ENCODE assay signal across 8 cellular contexts in the genomic region with DNA sequence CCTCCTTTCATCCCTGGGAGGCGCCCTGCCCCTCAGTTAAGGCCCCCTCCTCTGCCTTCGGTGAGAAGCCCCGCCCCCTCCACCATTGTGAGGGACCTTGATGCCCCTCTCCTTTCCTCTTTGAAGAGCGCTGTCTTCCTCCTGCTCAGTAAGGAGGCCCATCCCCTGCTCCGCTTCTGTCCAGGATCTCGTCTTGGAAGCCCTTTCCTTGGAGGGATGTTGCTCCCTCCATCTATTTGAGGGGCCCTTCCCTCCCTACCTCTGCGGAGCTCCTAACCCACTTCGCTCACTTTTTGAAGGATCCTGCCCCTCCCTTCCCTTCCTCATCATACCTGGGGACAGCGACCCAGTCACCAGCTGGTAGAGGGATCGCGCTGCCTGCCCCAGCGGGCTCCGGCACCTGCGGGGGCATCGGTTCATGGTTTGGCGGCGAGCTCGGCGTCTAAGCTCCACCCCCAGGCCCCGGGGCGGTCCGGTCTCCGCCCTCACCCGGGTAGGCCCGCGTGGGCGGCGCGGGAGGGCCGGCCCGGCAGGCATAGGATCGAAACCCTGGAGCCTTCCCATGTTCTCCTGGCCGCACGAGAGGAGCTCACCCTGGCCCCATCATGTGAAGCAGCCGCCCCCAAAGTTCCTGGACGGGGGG. TPM values are rescaled to one million over a fixed set of nuclear protein-coding genes. Genes with fewer than 3 reads are reported as not detected.
DNase-seq lines count a peak whose midpoint lies in the region; ATAC-seq, FAIRE-seq and TF ChIP-seq lines count a peak whose summit lies in the region.

No MANE protein-coding gene starts in this region.

- no peak for TF ChIP-seq POLR2A in HepG2 (IDR thresholded peaks at IDR 0.05; ENCODE audit: insufficient read depth in 1 of 2, low read depth in 2 of 2, low read length in 2 of 2)

- ATAC-seq in HepG2 (peak; percentile 6; the same call in 1 of the 3 replicates), GM21786 (IDR thresholded peaks at IDR 0.05; ENCODE audit: unreplicated experiment) (no peak), HG03571 (IDR thresholded peaks at IDR 0.05; ENCODE audit: unreplicated experiment) (no peak)

- no peaks in the 10 kb centered on the region for H3K36me3 ChIP-seq in HepG2 (replicated peaks in 1 of 2; ENCODE audit: control insufficient read depth in 1 of 2, insufficient read depth in 2 of 2, low read length in 2 of 2)

- TF ChIP-seq RAD21 in HepG2 (CRISPR knock-in tag; IDR thresholded peaks at IDR 0.05) = no peak

- peaks cover 16% of the 10 kb centered on the region; the same call in 1 of the 2 replicates for H4K20me1 ChIP-seq in HepG2 (ENCODE audit: insufficient read depth, low read length)

- no peaks in the 10 kb centered on the region for H3K9me3 ChIP-seq in HepG2 (ENCODE audit: low read length)

- no peak for FAIRE-seq in HepG2 (lab: Jason Lieb, UNC)

- TF ChIP-seq CTCF in AG09309 (IDR thresholded peaks at IDR 0.05; ENCODE audit: control insufficient read depth, insufficient read depth, low read depth, low read length, missing control alignments) (no peak), HFF-Myc (IDR thresholded peaks at IDR 0.05; ENCODE audit: low read depth, low read length, missing control alignments) (no peak), coronary artery (IDR thresholded peaks at IDR 0.05) (no peak), HepG2 (CRISPR knock-in tag; IDR thresholded peaks at IDR 0.05) (no peak)

- H3K27me3 ChIP-seq in HepG2 (ENCODE audit: control insufficient read depth in 1 of 2, insufficient read depth in 2 of 2, low read length in 2 of 2) = no peaks in the 10 kb centered on the region

- no peak for DNase-seq in AG09309 (ENCODE audit: low read depth)
- DNase-seq in HFF-Myc (ENCODE audit: extremely low read depth, low read depth) = no peak
- DNase-seq in activated CD4-positive, CD25-positive, alpha-beta regulatory T cell treated with anti-CD3 and anti-CD28 coated beads, Interleukin-2, amount 50 U/mL, for 72 hours = peak; percentile 75
- no peak for DNase-seq in coronary artery (ENCODE audit: low spot score)
- DNase-seq in HepG2 (ENCODE audit: low spot score) = no peak
- peak; percentile 43 to 61 for DNase-seq in stimulated activated CD8-positive, alpha-beta memory T cell treated with anti-CD3 and anti-CD28 coated beads, Interleukin-15, amount 100 ng/mL, for 48 hours (ENCODE audit: low read depth in 2 of 2)

- peak overlapping the region; percentile 46 for H3K4me2 ChIP-seq in HepG2 (ENCODE audit: low read depth, low read length)

- no peaks in the 10 kb centered on the region for H3K79me2 ChIP-seq in HepG2 (ENCODE audit: insufficient read depth, low read length)

- CTCF ChIA-PET in HepG2 (lab: Yijun Ruan, JAX; ENCODE audit: low intra/inter-chr PET ratio, low total read pairs) = no interaction called here

- no peak for TF ChIP-seq EP300 in HepG2 (IDR thresholded peaks at IDR 0.05; ENCODE audit: low read depth in 2 of 2, low read length in 2 of 2)
- TF ChIP-seq EP300 in HepG2 (CRISPR knock-in tag; IDR thresholded peaks at IDR 0.05; ENCODE audit: borderline replicate concordance) = no peak

- in situ Hi-C loops in HepG2 (cut with HindIII; ENCODE audit: extremely low pct_ligation_motif_present, low pct_unique_long_range_greater_than_20kb) = loop anchor here (5.0 kb wide), 1 partner anchor 173 kb away; no protein-coding TSS in a partner anchor

- peaks cover 33% of the 10 kb centered on the region for H3K4me1 ChIP-seq in HepG2 (ENCODE audit: insufficient read depth, low read length)

- no TSS peak for BruUV-seq in HepG2 (replicated peaks; lab: Mats Ljungman, UMichigan)

- WGBS in HepG2 (ENCODE audit: low lambda C conversion rate) = 80% methylated on average over 28 of the region's 36 CpGs

- no peak overlapping the region for H3K9ac ChIP-seq in HepG2 (ENCODE audit: insufficient read depth, low read depth, low read length)

- intact Hi-C loops in HepG2 (cut with micrococcal nuclease; ENCODE audit: unreplicated experiment) = loop anchor here (1.0 kb wide), 1 partner anchor 170 kb away; no protein-coding TSS in a partner anchor

- H3K4me3 ChIP-seq in AG09309 (ENCODE audit: control insufficient read depth, low read depth, low read length) (peak overlapping the region; percentile 17), HFF-Myc (replicated peaks; ENCODE audit: low read depth, low read length) (peak overlapping the region; percentile 32), coronary artery (peak overlapping the region; percentile 46), HepG2 (replicated peaks in 1 of 3; ENCODE audit: insufficient read depth in 1 of 3, low read depth in 2 of 3, low read length in 3 of 3) (no peak overlapping the region)

- no peak overlapping the region for H2AFZ ChIP-seq in HepG2 (ENCODE audit: low read length)

- H3K27ac ChIP-seq in coronary artery = no peak overlapping the region
- no peak overlapping the region for H3K27ac ChIP-seq in HepG2 (ENCODE audit: extremely low read length, insufficient read depth, low read length)

- POLR2A ChIA-PET in HepG2 (lab: Yijun Ruan, JAX) = interaction anchor here (1.5 kb wide), 1 partner anchor 170 kb away, joined by 5 read pairs; no protein-coding TSS in a partner anchor

RNA-seq across cellular contexts. Expression of a gene that starts 4.1 kb away (rescaled TPM):
- 0.42 TPM in 1 of 2 replicates, not detected in the other for total RNA-seq in HepG2 (2016; rRNA removed; fragmentation: Illumina TruSeq; extraction: Trizol)
- not detected in 2 replicates for total RNA-seq in HepG2 (2016; cell fraction: cytosol; rRNA removed; fragmentation: Illumina TruSeq; extraction: Trizol; ENCODE audit: low read depth)
- total RNA-seq in HepG2 (2016; cell fraction: insoluble cytoplasmic fraction; rRNA removed; fragmentation: Illumina TruSeq; extraction: Trizol) = 0.13 and 0.52 TPM in 2 replicates
- total RNA-seq in HepG2 (2016; cell fraction: membrane; rRNA removed; fragmentation: Illumina TruSeq; extraction: Trizol) = not detected in 2 replicates
- 1.1 and 1.7 TPM in 2 replicates for total RNA-seq in HepG2 (2016; cell fraction: nucleus; rRNA removed; fragmentation: Illumina TruSeq; extraction: Trizol)
- polyA plus RNA-seq in HepG2 (2011; rRNA removed) = 0.70 and 0.88 TPM in 2 replicates
- 0.13 TPM in 1 of 2 replicates, not detected in the other for polyA plus RNA-seq in HepG2 (2011; cell fraction: cytosol; rRNA removed)
- 3.4 and 3.8 TPM in 2 replicates for polyA plus RNA-seq in HepG2 (2011; cell fraction: nucleus; rRNA removed)
- 1.0 and 1.6 TPM in 2 replicates for polyA plus RNA-seq in HepG2 (2012)
- polyA plus RNA-seq in HepG2 (2016; cell fraction: cytosol; fragmentation: Illumina TruSeq; extraction: Trizol; ENCODE audit: low read depth) = not detected in 2 replicates
- polyA plus RNA-seq in HepG2 (2016; cell fraction: insoluble cytoplasmic fraction; fragmentation: Illumina TruSeq; extraction: Trizol; ENCODE audit: low read depth) = not detected in 2 replicates
- not detected in 2 replicates for polyA plus RNA-seq in HepG2 (2016; cell fraction: membrane; fragmentation: Illumina TruSeq; extraction: Trizol; ENCODE audit: low read depth)
- polyA plus RNA-seq in HepG2 (2016; cell fraction: nucleus; fragmentation: Illumina TruSeq; extraction: Trizol; ENCODE audit: insufficient read depth, low read depth) = 2.7 and 2.9 TPM in 2 replicates
- polyA minus RNA-seq in HepG2 (2011; rRNA and poly(A)+ RNA removed; ENCODE audit: low replicate concordance) = 1.2 and 2.3 TPM in 2 replicates
- polyA minus RNA-seq in HepG2 (2011; cell fraction: cytosol; rRNA and poly(A)+ RNA removed) = not detected in 2 replicates
- 4.1 and 7.7 TPM in 2 replicates for polyA minus RNA-seq in HepG2 (2011; cell fraction: nucleus; rRNA and poly(A)+ RNA removed)

RNA-seq across cellular contexts. Expression of a gene that starts 21.3 kb away (rescaled TPM):
- total RNA-seq in HepG2 (2016; rRNA removed; fragmentation: Illumina TruSeq; extraction: Trizol) = 33.2 and 36.5 TPM in 2 replicates
- total RNA-seq in HepG2 (2016; cell fraction: cytosol; rRNA removed; fragmentation: Illumina TruSeq; extraction: Trizol; ENCODE audit: low read depth) = 23.2 and 27.7 TPM in 2 replicates
- total RNA-seq in HepG2 (2016; cell fraction: insoluble cytoplasmic fraction; rRNA removed; fragmentation: Illumina TruSeq; extraction: Trizol) = 30.6 and 34.0 TPM in 2 replicates
- 23.7 and 29.9 TPM in 2 replicates for total RNA-seq in HepG2 (2016; cell fraction: membrane; rRNA removed; fragmentation: Illumina TruSeq; extraction: Trizol)
- total RNA-seq in HepG2 (2016; cell fraction: nucleus; rRNA removed; fragmentation: Illumina TruSeq; extraction: Trizol) = 50.1 and 59.4 TPM in 2 replicates
- polyA plus RNA-seq in HepG2 (2011; rRNA removed) = 35.5 and 39.8 TPM in 2 replicates
- 7.7 and 10.8 TPM in 2 replicates for polyA plus RNA-seq in HepG2 (2011; cell fraction: cytosol; rRNA removed)
- polyA plus RNA-seq in HepG2 (2011; cell fraction: nucleus; rRNA removed) = 66.7 and 69.3 TPM in 2 replicates
- polyA plus RNA-seq in HepG2 (2012) = 35.2 and 48.0 TPM in 2 replicates
- polyA plus RNA-seq in HepG2 (2016; cell fraction: cytosol; fragmentation: Illumina TruSeq; extraction: Trizol; ENCODE audit: low read depth) = 1.0 and 1.1 TPM in 2 replicates
- polyA plus RNA-seq in HepG2 (2016; cell fraction: insoluble cytoplasmic fraction; fragmentation: Illumina TruSeq; extraction: Trizol; ENCODE audit: low read depth) = 24.3 and 27.7 TPM in 2 replicates
- polyA plus RNA-seq in HepG2 (2016; cell fraction: membrane; fragmentation: Illumina TruSeq; extraction: Trizol; ENCODE audit: low read depth) = 2.9 and 3.6 TPM in 2 replicates
- 105 and 122 TPM in 2 replicates for polyA plus RNA-seq in HepG2 (2016; cell fraction: nucleus; fragmentation: Illumina TruSeq; extraction: Trizol; ENCODE audit: insufficient read depth, low read depth)
- polyA minus RNA-seq in HepG2 (2011; rRNA and poly(A)+ RNA removed; ENCODE audit: low replicate concordance) = 18.7 and 34.4 TPM in 2 replicates
- polyA minus RNA-seq in HepG2 (2011; cell fraction: cytosol; rRNA and poly(A)+ RNA removed) = 18.9 and 20.4 TPM in 2 replicates
- polyA minus RNA-seq in HepG2 (2011; cell fraction: nucleus; rRNA and poly(A)+ RNA removed) = 91.7 and 107 TPM in 2 replicates

RNA-seq across cellular contexts. Expression of a gene that starts 56.3 kb away (rescaled TPM):
- total RNA-seq in HepG2 (2016; rRNA removed; fragmentation: Illumina TruSeq; extraction: Trizol) = 129 and 160 TPM in 2 replicates
- 72.9 and 79.2 TPM in 2 replicates for total RNA-seq in HepG2 (2016; cell fraction: cytosol; rRNA removed; fragmentation: Illumina TruSeq; extraction: Trizol; ENCODE audit: low read depth)
- 127 and 156 TPM in 2 replicates for total RNA-seq in HepG2 (2016; cell fraction: insoluble cytoplasmic fraction; rRNA removed; fragmentation: Illumina TruSeq; extraction: Trizol)
- total RNA-seq in HepG2 (2016; cell fraction: membrane; rRNA removed; fragmentation: Illumina TruSeq; extraction: Trizol) = 118 and 120 TPM in 2 replicates
- 40.1 and 46.2 TPM in 2 replicates for total RNA-seq in HepG2 (2016; cell fraction: nucleus; rRNA removed; fragmentation: Illumina TruSeq; extraction: Trizol)
- polyA plus RNA-seq in HepG2 (2011; rRNA removed) = 47.6 and 50.8 TPM in 2 replicates
- 77.2 and 99.2 TPM in 2 replicates for polyA plus RNA-seq in HepG2 (2011; cell fraction: cytosol; rRNA removed)
- 35.2 and 42.2 TPM in 2 replicates for polyA plus RNA-seq in HepG2 (2011; cell fraction: nucleus; rRNA removed)
- polyA plus RNA-seq in HepG2 (2012) = 50.7 and 56.1 TPM in 2 replicates
- 74.7 and 76.8 TPM in 2 replicates for polyA plus RNA-seq in HepG2 (2016; cell fraction: cytosol; fragmentation: Illumina TruSeq; extraction: Trizol; ENCODE audit: low read depth)
- 123 and 134 TPM in 2 replicates for polyA plus RNA-seq in HepG2 (2016; cell fraction: insoluble cytoplasmic fraction; fragmentation: Illumina TruSeq; extraction: Trizol; ENCODE audit: low read depth)
- 94.9 and 101 TPM in 2 replicates for polyA plus RNA-seq in HepG2 (2016; cell fraction: membrane; fragmentation: Illumina TruSeq; extraction: Trizol; ENCODE audit: low read depth)
- 69.1 and 70.7 TPM in 2 replicates for polyA plus RNA-seq in HepG2 (2016; cell fraction: nucleus; fragmentation: Illumina TruSeq; extraction: Trizol; ENCODE audit: insufficient read depth, low read depth)
- 57.7 and 87.9 TPM in 2 replicates for polyA minus RNA-seq in HepG2 (2011; rRNA and poly(A)+ RNA removed; ENCODE audit: low replicate concordance)
- 11.6 and 28.0 TPM in 2 replicates for polyA minus RNA-seq in HepG2 (2011; cell fraction: cytosol; rRNA and poly(A)+ RNA removed)
- polyA minus RNA-seq in HepG2 (2011; cell fraction: nucleus; rRNA and poly(A)+ RNA removed) = 4.2 and 7.6 TPM in 2 replicates

Comparison
In these comparisons a context has a peak if more than half of its experiments do, and no peak if none do; other contexts are left out.
1. DNase-seq: peak in activated CD4-positive, CD25-positive, alpha-beta regulatory T cell treated with anti-CD3 and anti-CD28 coated beads, Interleukin-2, amount 50 U/mL, for 72 hours (single experiment) and stimulated activated CD8-positive, alpha-beta memory T cell treated with anti-CD3 and anti-CD28 coated beads, Interleukin-15, amount 100 ng/mL, for 48 hours (2 of 2); none in AG09309 (single experiment), HFF-Myc (single experiment), coronary artery (single experiment) and HepG2 (single experiment).
2. H3K4me3 ChIP-seq: peak in AG09309 (single experiment), HFF-Myc (single experiment) and coronary artery (single experiment); none in HepG2 (0 of 3).